ENCODE assay signal across 17 cellular contexts in genomic region chr2:196915512-196916189, GRCh38. TPM values are rescaled to one million over a fixed set of nuclear protein-coding genes. Genes with fewer than 3 reads are reported as not detected.
A peak's percentile ranks its signal among the peaks of the same experiment; 100 is the strongest.
DNase-seq lines count a peak whose midpoint lies in the region; ATAC-seq, FAIRE-seq and TF ChIP-seq lines count a peak whose summit lies in the region.
"Had no signal": no experiment of that assay in that cellular context is flagged by ENCODE, and none has a peak within 500 bp of the region (broad histone marks: within the 10 kb centered on the region; RNA-seq: fewer than 3 reads in every experiment).

No MANE protein-coding gene starts in this region.

- H3K4me1 ChIP-seq in OCI-LY3 (ENCODE audit: low read length), result peaks cover 13% of the 10 kb centered on the region
- peaks cover 2 to 5% of the 10 kb centered on the region in 2 donors for H3K4me1 ChIP-seq in small intestine (ENCODE audit: control insufficient read depth in 2 of 2, insufficient read depth in 1 of 2, low read depth in 1 of 2, low read length in 1 of 2)
- H3K4me1 ChIP-seq: A549, esophagus muscularis mucosa, tibial nerve had no signal

- no peak overlapping the region for H2AFZ ChIP-seq in OCI-LY3 (ENCODE audit: low read depth, low read length)

- H4K20me1 ChIP-seq in OCI-LY3 (ENCODE audit: insufficient read depth, low read length), result no peaks in the 10 kb centered on the region; the same call in 1 of the 2 replicates

- no peak overlapping the region for H3K9ac ChIP-seq in OCI-LY3 (ENCODE audit: low read length)

- peak; percentile 60 for ATAC-seq in activated CD4-positive, alpha-beta T cell treated with anti-CD3 and anti-CD28 coated beads for 36 hours
- ATAC-seq in HG02623 (IDR thresholded peaks at IDR 0.05; ENCODE audit: unreplicated experiment) (peak; percentile 29), HG02840 (IDR thresholded peaks at IDR 0.05; ENCODE audit: low FRiP score, unreplicated experiment) (no peak), GM18861 (IDR thresholded peaks at IDR 0.05; ENCODE audit: unreplicated experiment) (no peak)
- ATAC-seq: A549, Panc1 had no signal

- peak overlapping the region; percentile 25; the same call in 1 of the 2 replicates for H3K4me2 ChIP-seq in OCI-LY3 (ENCODE audit: low read length)
- H3K4me2 ChIP-seq: A549 had no signal

- intact Hi-C loops in activated CD4-positive, alpha-beta T cell treated with anti-CD3 and anti-CD28 coated beads for 36 hours (cut with DNase I, micrococcal nuclease), result loop anchor here in 1 of 2 experiments (1.0 kb wide), 1 partner anchor 11 kb away; the partner anchor contains the start of gene PGAP1

- peak overlapping the region; percentile 98 for H3K27ac Mint-ChIP-seq in activated CD4-positive, alpha-beta T cell treated with anti-CD3 and anti-CD28 coated beads for 36 hours

- CTCF ChIA-PET in activated CD4-positive, alpha-beta T cell treated with anti-CD3 and anti-CD28 coated beads for 36 hours (lab: Charles Lee), result interaction anchor here (0.8 to 1.0 kb wide), 3 partner anchors 9 to 135 kb away, joined by 3 to 5 read pairs (median 3); no protein-coding TSS in a partner anchor

- 42 to 69% (median 63%) methylated on average over 3 of the region's 3 CpGs for WGBS in small intestine, 3 donors

- H3K27ac ChIP-seq in OCI-LY3 (ENCODE audit: low read length) (peak overlapping the region; percentile 47; the same call in 1 of the 2 replicates), small intestine (ENCODE audit: low read depth in 1 of 2, low read length in 1 of 2) (peak overlapping the region in 1 of 2 donors; percentile 14)
- H3K27ac ChIP-seq: A549, esophagus muscularis mucosa, neutrophil, tibial nerve, WERI-Rb-1 had no signal

- H3K9me3 Mint-ChIP-seq in activated CD4-positive, alpha-beta T cell treated with anti-CD3 and anti-CD28 coated beads for 36 hours (ENCODE audit: low read depth), result peaks cover 12% of the 10 kb centered on the region

- H3K27me3 ChIP-seq in OCI-LY3 (ENCODE audit: low read depth, low read length) (no peaks in the 10 kb centered on the region), small intestine (ENCODE audit: control insufficient read depth in 2 of 2, insufficient read depth in 2 of 2, low read length in 2 of 2) (no peaks in the 10 kb centered on the region)
- H3K27me3 ChIP-seq: esophagus muscularis mucosa, neutrophil, tibial nerve had no signal

- no peak overlapping the region for H3K4me3 ChIP-seq in OCI-LY3 (ENCODE audit: low read length)
- no peak overlapping the region for H3K4me3 ChIP-seq in small intestine (ENCODE audit: low read depth in 1 of 2, low read length in 2 of 2)
- H3K4me3 ChIP-seq: A549, esophagus muscularis mucosa, tibial nerve had no signal

- peak overlapping the region; percentile 15 for H3K4me3 Mint-ChIP-seq in activated CD4-positive, alpha-beta T cell treated with anti-CD3 and anti-CD28 coated beads for 36 hours

- TF ChIP-seq CTCF in OCI-LY3 (IDR thresholded peaks at IDR 0.05; ENCODE audit: low read depth, low read length), result no peak

- H3K79me2 ChIP-seq in OCI-LY3 (ENCODE audit: low read length), result no peaks in the 10 kb centered on the region

- POLR2A ChIA-PET in activated CD4-positive, alpha-beta T cell treated with anti-CD3 and anti-CD28 coated beads for 36 hours (lab: Charles Lee), result interaction anchor here (0.9 kb wide), 1 partner anchor 12 kb away, joined by 4 read pairs; no protein-coding TSS in a partner anchor

- no peak for FAIRE-seq in small intestine (lab: Jason Lieb, UNC)
- FAIRE-seq: A549, astrocyte had no signal

- peaks cover 29% of the 10 kb centered on the region for H3K36me3 ChIP-seq in OCI-LY3 (replicated peaks; ENCODE audit: low read depth, low read length)
- H3K36me3 ChIP-seq in small intestine (ENCODE audit: control insufficient read depth in 2 of 2, insufficient read depth in 2 of 2, low read length in 2 of 2), result peaks cover 1 to 2% of the 10 kb centered on the region in 2 donors
- H3K36me3 ChIP-seq: neutrophil had no signal

- no peaks in the 10 kb centered on the region for H3K27me3 Mint-ChIP-seq in activated CD4-positive, alpha-beta T cell treated with anti-CD3 and anti-CD28 coated beads for 36 hours

- H3K9me3 ChIP-seq in OCI-LY3 (ENCODE audit: insufficient read depth, low read length) (peaks cover 3% of the 10 kb centered on the region; the same call in 1 of the 2 replicates), small intestine (ENCODE audit: control insufficient read depth, low read depth) (no peaks in the 10 kb centered on the region)
- H3K9me3 ChIP-seq: esophagus muscularis mucosa, neutrophil, tibial nerve had no signal

- peaks cover 38% of the 10 kb centered on the region for H3K4me1 Mint-ChIP-seq in activated CD4-positive, alpha-beta T cell treated with anti-CD3 and anti-CD28 coated beads for 36 hours

- no peak for DNase-seq in activated CD4-positive, alpha-beta T cell treated with anti-CD3 and anti-CD28 coated beads for 36 hours
- DNase-seq in activated CD4-positive, alpha-beta T cell treated with anti-CD3 and anti-CD28 coated beads for 1 hour, result no peak
- DNase-seq in small intestine, result peak; percentile 67
- no peak for DNase-seq in activated effector memory CD4-positive, alpha-beta T cell treated with anti-CD3 and anti-CD28 coated beads, Interleukin-2, amount 50 U/mL, for 16 hours
- DNase-seq: NCI-H2029 treated with DMSO at 0.1 percent for 48 hours; stimulated activated CD4-positive, alpha-beta T cell treated with anti-CD3 and anti-CD28 coated beads, Interleukin-2, amount 100 ng/mL, for 48 hours; WERI-Rb-1 had no signal

- H3K36me3 Mint-ChIP-seq in activated CD4-positive, alpha-beta T cell treated with anti-CD3 and anti-CD28 coated beads for 36 hours (ENCODE audit: low read depth), result peaks cover 68% of the 10 kb centered on the region

RNA-seq across cellular contexts. Expression of gene PGAP1, which starts 10.9 kb away (rescaled TPM):
- total RNA-seq in activated CD4-positive, alpha-beta T cell treated with anti-CD3 and anti-CD28 coated beads for 36 hours, result 10 to 100 TPM; 22.2 to 25.1 TPM
- 1 to 10 TPM in 1 of 3 donors, under 1 TPM in 2; 0.54 to 3.4 (median 0.67) TPM for polyA plus RNA-seq in small intestine

Comparison
In these comparisons a context has a peak if more than half of its experiments do, and no peak if none do; other contexts are left out.
1. ATAC-seq: peak in activated CD4-positive, alpha-beta T cell treated with anti-CD3 and anti-CD28 coated beads for 36 hours (single experiment) and HG02623 (single experiment); none in HG02840 (single experiment) and GM18861 (single experiment).